18 cellular contexts compared by ENCODE assay signal in genomic region chr12:65586796-65587195, GRCh38.
A peak's percentile ranks its signal among the peaks of the same experiment; 100 is the strongest.
DNase-seq lines count a peak whose midpoint lies in the region; ATAC-seq, FAIRE-seq and TF ChIP-seq lines count a peak whose summit lies in the region.
"Had no signal": no experiment of that assay in that cellular context is flagged by ENCODE, and none has a peak within 500 bp of the region (broad histone marks: within the 10 kb centered on the region; RNA-seq: fewer than 3 reads in every experiment).

No MANE protein-coding gene starts in this region.

- H3K9me3 ChIP-seq in HCT116 (ENCODE audit: control insufficient read depth in 1 of 2, insufficient read depth in 1 of 2, low read depth in 1 of 2, low read length in 2 of 2), result no peaks in the 10 kb centered on the region
- H3K9me3 ChIP-seq in naive thymus-derived CD4-positive, alpha-beta T cell (ENCODE audit: control insufficient read depth in 2 of 3, low read length in 3 of 3), result no peaks in the 10 kb centered on the region

- POLR2A ChIA-PET in HCT116 (lab: Charles Lee), result no interaction called here
- POLR2A ChIA-PET in naive thymus-derived CD4-positive, alpha-beta T cell (lab: Charles Lee), result no interaction called here

- peak; percentile 35; the same call in 1 of the 2 replicates for TF ChIP-seq EP300 in Ishikawa (IDR thresholded peaks at IDR 0.05; ENCODE audit: borderline replicate concordance)

- no peak overlapping the region for H2AFZ ChIP-seq in HCT116 (ENCODE audit: low read depth, low read length, poor library complexity, severe bottlenecking)
- H2AFZ ChIP-seq: PC-9 had no signal

- TF ChIP-seq POLR2A in HCT116 (IDR thresholded peaks at IDR 0.05; ENCODE audit: borderline replicate concordance, extremely low read depth, insufficient read depth, insufficient read length), result no peak

- ATAC-seq in HCT116 (no peak), HG02973 (IDR thresholded peaks at IDR 0.05; ENCODE audit: unreplicated experiment) (no peak)
- no peak for ATAC-seq in naive thymus-derived CD4-positive, alpha-beta T cell
- ATAC-seq: CD8-positive, alpha-beta T cell; Right ventricle myocardium inferior had no signal

- no TSS peak for BruUV-seq in HCT116 (replicated peaks; lab: Mats Ljungman, UMichigan)

- H3K27me3 ChIP-seq in HCT116 (ENCODE audit: insufficient read depth, low read length) (no peaks in the 10 kb centered on the region), bronchial epithelial cell (ENCODE audit: control insufficient read depth, insufficient read depth, low read length) (no peaks in the 10 kb centered on the region)
- no peaks in the 10 kb centered on the region for H3K27me3 ChIP-seq in naive thymus-derived CD4-positive, alpha-beta T cell (ENCODE audit: control insufficient read depth in 2 of 2, insufficient read depth in 2 of 2, low read length in 2 of 2)

- intact Hi-C loops in HCT116 (cut with micrococcal nuclease), result no loop called here
- intact Hi-C loops in naive thymus-derived CD4-positive, alpha-beta T cell (cut with micrococcal nuclease), result no loop called here

- no peak overlapping the region for H3K9ac ChIP-seq in HCT116 (ENCODE audit: low read length)

- H3K36me3 Mint-ChIP-seq in nephron (ENCODE audit: low read depth), result no peaks in the 10 kb centered on the region
- H3K36me3 Mint-ChIP-seq in naive thymus-derived CD4-positive, alpha-beta T cell, result no peaks in the 10 kb centered on the region
- H3K36me3 Mint-ChIP-seq: CD8-positive, alpha-beta T cell had no signal

- no peaks in the 10 kb centered on the region for H3K27me3 Mint-ChIP-seq in nephron (ENCODE audit: low read depth)
- peaks cover 0 to 7% (median 0%) of the 10 kb centered on the region in 5 donors for H3K27me3 Mint-ChIP-seq in naive thymus-derived CD4-positive, alpha-beta T cell

- no peak overlapping the region for H3K4me2 ChIP-seq in HCT116 (ENCODE audit: low read length)
- H3K4me2 ChIP-seq: PC-9 had no signal

- H4K20me1 ChIP-seq in HCT116 (ENCODE audit: insufficient read depth), result no peaks in the 10 kb centered on the region

- CTCF ChIA-PET in HCT116 (lab: Charles Lee), result interaction anchor here (1.9 kb wide), 1 partner anchor 16 kb away, joined by 7 read pairs; no protein-coding TSS in a partner anchor
- CTCF ChIA-PET in naive thymus-derived CD4-positive, alpha-beta T cell (lab: Charles Lee), result no interaction called here

- no peaks in the 10 kb centered on the region for H3K79me2 ChIP-seq in HCT116 (ENCODE audit: insufficient read depth, low read length)

- peaks cover 2% of the 10 kb centered on the region for H3K9me3 Mint-ChIP-seq in nephron
- peaks cover 0 to 1% (median 0%) of the 10 kb centered on the region in 11 donors for H3K9me3 Mint-ChIP-seq in naive thymus-derived CD4-positive, alpha-beta T cell
- H3K9me3 Mint-ChIP-seq: CD8-positive, alpha-beta T cell had no signal

- peaks cover 7 to 18% of the 10 kb centered on the region in 2 experiments; a peak in 3 of 4 replicates for H3K4me1 ChIP-seq in HCT116 (ENCODE audit: control insufficient read depth in 1 of 2, insufficient read depth in 2 of 2, low read length in 2 of 2)
- no peaks in the 10 kb centered on the region for H3K4me1 ChIP-seq in naive thymus-derived CD4-positive, alpha-beta T cell (ENCODE audit: control insufficient read depth in 2 of 2, insufficient read depth in 2 of 2, low read length in 2 of 2)

- TF ChIP-seq CTCF in HCT116 (IDR thresholded peaks at IDR 0.05 in 2 of 3, conservative IDR thresholded peaks at IDR 0.05 in 1 of 3; ENCODE audit: borderline replicate concordance in 1 of 3, insufficient read depth in 1 of 3, low read depth in 2 of 3, low read length in 2 of 3) (no peak), bronchial epithelial cell (IDR thresholded peaks at IDR 0.05; ENCODE audit: insufficient read depth, low read length, severe bottlenecking) (no peak), nephron (IDR thresholded peaks at IDR 0.05; ENCODE audit: unreplicated experiment in 3 of 3) (no peak)

- TF ChIP-seq RAD21 in HCT116 (IDR thresholded peaks at IDR 0.05; ENCODE audit: low read depth) (no peak), Ishikawa (IDR thresholded peaks at IDR 0.05; ENCODE audit: low read depth) (no peak)

- no peak overlapping the region for H3K4me3 ChIP-seq in HCT116 (replicated peaks in 1 of 2; ENCODE audit: low read depth in 1 of 2, low read length in 2 of 2)
- no peak overlapping the region for H3K4me3 ChIP-seq in bronchial epithelial cell (ENCODE audit: low read depth, low read length)
- H3K4me3 ChIP-seq in naive thymus-derived CD4-positive, alpha-beta T cell (ENCODE audit: low read length), result no peak overlapping the region
- H3K4me3 ChIP-seq: PC-9 had no signal

- DNase-seq in HCT116 (ENCODE audit: low read depth, low spot score), result no peak
- peak; percentile 86 for DNase-seq in bronchial epithelial cell (ENCODE audit: low read depth)
- DNase-seq in effector CD8-positive, alpha-beta T cell (lab: John Stamatoyannopoulos, UW), result no peak
- no peak for DNase-seq in naive thymus-derived CD4-positive, alpha-beta T cell
- DNase-seq: CD8-positive, alpha-beta T cell; DMS79 treated with DMSO at 0.1 percent for 48 hours; KG1; NCI-H1417; NCI-H1930; NCI-H2227 treated with DMSO at 0.1 percent for 48 hours; NCI-H69; PC-9 had no signal

- H3K36me3 ChIP-seq in HCT116 (ENCODE audit: control insufficient read depth in 1 of 2, insufficient read depth in 2 of 2, low read length in 2 of 2), result no peaks in the 10 kb centered on the region
- H3K36me3 ChIP-seq in bronchial epithelial cell (ENCODE audit: control insufficient read depth, insufficient read depth, low read length), result no peaks in the 10 kb centered on the region
- H3K36me3 ChIP-seq in naive thymus-derived CD4-positive, alpha-beta T cell (ENCODE audit: control insufficient read depth in 2 of 3, insufficient read depth in 3 of 3, low read length in 3 of 3), result no peaks in the 10 kb centered on the region

- no peak for FAIRE-seq in bronchial epithelial cell (lab: Jason Lieb, UNC)
- FAIRE-seq: GM12891 had no signal

- H3K4me1 Mint-ChIP-seq in nephron, result peaks cover 54% of the 10 kb centered on the region
- no peaks in the 10 kb centered on the region for H3K4me1 Mint-ChIP-seq in naive thymus-derived CD4-positive, alpha-beta T cell

- H3K27ac Mint-ChIP-seq in nephron, result peak overlapping the region in 2 of 3 experiments; percentile 11 to 49
- H3K27ac Mint-ChIP-seq in naive thymus-derived CD4-positive, alpha-beta T cell, result no peak overlapping the region
- H3K27ac Mint-ChIP-seq: CD8-positive, alpha-beta T cell had no signal

- peak overlapping the region; percentile 21; the same call in 1 of the 2 replicates for H3K27ac ChIP-seq in HCT116 (ENCODE audit: low read depth, low read length)
- H3K27ac ChIP-seq in naive thymus-derived CD4-positive, alpha-beta T cell (ENCODE audit: low read depth, low read length), result no peak overlapping the region
- H3K27ac ChIP-seq: HL-60, PC-9 had no signal

- no peak overlapping the region for H3K4me3 Mint-ChIP-seq in nephron
- H3K4me3 Mint-ChIP-seq in naive thymus-derived CD4-positive, alpha-beta T cell, result no peak overlapping the region
- H3K4me3 Mint-ChIP-seq: CD8-positive, alpha-beta T cell had no signal

- H3K9me2 ChIP-seq in HCT116 (ENCODE audit: insufficient read depth), result no peaks in the 10 kb centered on the region

- RAD21 ChIA-PET in HCT116 (lab: Charles Lee; ENCODE audit: low non-redundant PET in 1 of 2, low total read pairs in 2 of 2, uncharacterized antibody in 2 of 2, unreplicated experiment in 2 of 2), result no interaction called here

TF ChIP-seq in HCT116, 20 proteins besides CTCF, POLR2A, EP300 and RAD21 (continues in another document):
- TF ChIP-seq EGR1 (IDR thresholded peaks at IDR 0.05; ENCODE audit: low read depth) (no peak), EZH2phosphoT487 (IDR thresholded peaks at IDR 0.05; ENCODE audit: borderline replicate concordance) (no peak), SIN3A (IDR thresholded peaks at IDR 0.05; ENCODE audit: low read depth) (no peak), POLR2AphosphoS5 (IDR thresholded peaks at IDR 0.05; ENCODE audit: low read depth, low read length) (no peak), ZBTB33 (IDR thresholded peaks at IDR 0.05; ENCODE audit: extremely low read depth, insufficient replicate concordance, low read length) (no peak), ELF1 (IDR thresholded peaks at IDR 0.05; ENCODE audit: borderline replicate concordance, low read depth) (no peak)

TF ChIP-seq in Ishikawa, 13 proteins besides CTCF, POLR2A, EP300 and RAD21:
- 0 out of 2 replicates have a peak, but pooled peaks have one; percentile 42 for TF ChIP-seq TCF12 (IDR thresholded peaks at IDR 0.05; ENCODE audit: low read depth)
- TF ChIP-seq ZBTB7A (IDR thresholded peaks at IDR 0.05; ENCODE audit: low read depth), result no peak
- TF ChIP-seq NFIC (IDR thresholded peaks at IDR 0.05), result peak; percentile 93
- no peak for TF ChIP-seq YY1 (IDR thresholded peaks at IDR 0.05; ENCODE audit: low read depth)
- TF ChIP-seq TEAD4 (IDR thresholded peaks at IDR 0.05), result peak; percentile 73
- TF ChIP-seq CEBPB (IDR thresholded peaks at IDR 0.05), result no peak
TF ChIP-seq in Ishikawa: peak in this region for 3.

Comparison
In these comparisons a context has a peak if more than half of its experiments do, and no peak if none do; other contexts are left out.
1. H3K27ac Mint-ChIP-seq: peak in nephron (2 of 3); none in naive thymus-derived CD4-positive, alpha-beta T cell (0 of 9).